Comparison of ENCODE assay signal across 8 cellular contexts in the genomic region with DNA sequence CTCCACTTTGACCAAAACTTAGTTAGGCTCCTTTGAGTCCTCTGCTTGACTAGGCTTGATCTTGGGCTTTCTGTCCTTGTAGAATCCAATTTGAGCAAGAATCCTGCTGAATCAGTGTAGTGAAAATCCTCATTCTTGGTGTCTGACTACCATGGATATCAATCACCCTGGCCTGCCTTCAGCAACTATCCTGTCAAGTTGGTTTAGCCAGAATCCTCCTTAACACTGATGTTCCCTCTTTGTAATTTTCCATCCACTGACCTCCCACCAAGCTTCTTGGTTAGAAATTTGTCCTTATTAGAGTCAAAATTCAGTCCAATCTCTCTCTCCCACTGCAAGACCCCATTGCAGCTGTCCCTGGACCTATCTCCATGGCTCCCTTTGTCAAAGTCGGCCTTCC. TPM values are rescaled to one million over a fixed set of nuclear protein-coding genes. Genes with fewer than 3 reads are reported as not detected.
A peak's percentile ranks its signal among the peaks of the same experiment; 100 is the strongest.
DNase-seq lines count a peak whose midpoint lies in the region; ATAC-seq, FAIRE-seq and TF ChIP-seq lines count a peak whose summit lies in the region.

No MANE protein-coding gene starts in this region.

- no peak overlapping the region for H2BK15ac ChIP-seq in mesenchymal stem cell (ENCODE audit: low read depth, poor library complexity, severe bottlenecking)

- H3K79me1 ChIP-seq in mesenchymal stem cell (replicated peaks; ENCODE audit: low read length, poor library complexity, severe bottlenecking): peaks cover 13% of the 10 kb centered on the region

- FAIRE-seq in A549 (lab: Jason Lieb, UNC): no peak

- CTCF ChIA-PET in A549 (lab: Yijun Ruan, JAX) (interaction anchor here (0.5 to 4.0 kb wide), 36 partner anchors 9 to 540 kb away, joined by 3 to 43 read pairs (median 4); a partner anchor contains a TSS), activated B cell treated with CpG ODN at 0.5 μM for 24 hours (lab: Charles Lee) (interaction anchor here (1.8 to 2.6 kb wide), 4 partner anchors 12 to 303 kb away, joined by 6 to 8 read pairs (median 7); no protein-coding TSS in a partner anchor)

- H3K27ac Mint-ChIP-seq in activated B cell treated with CpG ODN at 0.5 μM for 24 hours: peak overlapping the region; percentile 72

- H3K36me3 ChIP-seq in mesenchymal stem cell (ENCODE audit: control insufficient read depth in 1 of 2, insufficient read depth in 2 of 2, low read depth in 1 of 2, low read length in 2 of 2): peaks cover 0 to 10% of the 10 kb centered on the region in 2 experiments

- H2BK120ac ChIP-seq in mesenchymal stem cell (ENCODE audit: low read depth, low read length): peak overlapping the region; percentile 12

- H3K27me3 ChIP-seq in mesenchymal stem cell (ENCODE audit: control insufficient read depth in 1 of 2, insufficient read depth in 1 of 2, low read length in 2 of 2): no peaks in the 10 kb centered on the region

- peaks cover 9% of the 10 kb centered on the region for H3K36me3 Mint-ChIP-seq in activated B cell treated with CpG ODN at 0.5 μM for 24 hours (ENCODE audit: low read depth)

- H3K9me3 Mint-ChIP-seq in activated B cell treated with CpG ODN at 0.5 μM for 24 hours: no peaks in the 10 kb centered on the region

- no peak overlapping the region for H3K23ac ChIP-seq in mesenchymal stem cell (ENCODE audit: low read length in 2 of 2)

- no peaks in the 10 kb centered on the region for H3K27me3 Mint-ChIP-seq in activated B cell treated with CpG ODN at 0.5 μM for 24 hours

- WGBS in A549 (ENCODE audit: missing lambda C conversion rate): 100% methylated on average over 1 of the region's 1 CpG
- 100% methylated on average over 1 of the region's 1 CpG for WGBS in mesenchymal stem cell

- H3K4me2 ChIP-seq in A549 (peak overlapping the region; percentile 37; the same call in 2 of the 3 replicates), mesenchymal stem cell (ENCODE audit: low read length, poor library complexity, severe bottlenecking) (no peak overlapping the region)

- H3K4me3 ChIP-seq in A549 (no peak overlapping the region), mesenchymal stem cell (ENCODE audit: insufficient read depth in 1 of 2, low read depth in 1 of 2, low read length in 2 of 2) (peak overlapping the region in 1 of 2 experiments; percentile 96)

- H2AK5ac ChIP-seq in mesenchymal stem cell (ENCODE audit: low read length, severe bottlenecking): no peak overlapping the region

- H3K9me3 ChIP-seq in A549 (no peaks in the 10 kb centered on the region), mesenchymal stem cell (ENCODE audit: control insufficient read depth, low read length) (no peaks in the 10 kb centered on the region)

- DNase-seq in A549 (ENCODE audit: low read depth in 1 of 2, low spot score in 1 of 2) (no peak), activated B cell treated with CpG ODN at 0.5 μM for 24 hours (no peak), mesenchymal stem cell (peak; percentile 7), NCI-H1092 treated with DMSO at 0.1 percent for 48 hours (lab: John Stamatoyannopoulos, UW) (no peak), NCI-H345 treated with DMSO at 0.1 percent for 48 hours (lab: John Stamatoyannopoulos, UW; ENCODE audit: unreplicated experiment) (no peak), NCI-H1092 (lab: John Stamatoyannopoulos, UW) (no peak), COLO668 (lab: John Stamatoyannopoulos, UW; ENCODE audit: unreplicated experiment) (no peak)

- peak overlapping the region; percentile 52 for H3K9ac ChIP-seq in mesenchymal stem cell (ENCODE audit: low read length)

- no peak overlapping the region for H2BK12ac ChIP-seq in mesenchymal stem cell (ENCODE audit: low read length in 2 of 2)

- no peak overlapping the region for H2AFZ ChIP-seq in mesenchymal stem cell (ENCODE audit: low read depth, low read length)

- intact Hi-C loops in activated B cell treated with CpG ODN at 0.5 μM for 24 hours (cut with micrococcal nuclease): loop anchor here (1.0 to 10.0 kb wide), 7 partner anchors 86 to 1896 kb away; a partner anchor contains a TSS

- TF ChIP-seq EP300 in A549 (IDR thresholded peaks at IDR 0.05): no peak

- H3K4me1 ChIP-seq in A549: peaks cover 8% of the 10 kb centered on the region; the same call in 2 of the 3 replicates
- H3K4me1 ChIP-seq in mesenchymal stem cell (ENCODE audit: control insufficient read depth, insufficient read depth, low read depth, low read length): no peaks in the 10 kb centered on the region

- H3K14ac ChIP-seq in mesenchymal stem cell (ENCODE audit: low read length in 2 of 2): no peak overlapping the region

- H3K4me3 Mint-ChIP-seq in activated B cell treated with CpG ODN at 0.5 μM for 24 hours: peak overlapping the region; percentile 96

- TF ChIP-seq RAD21 in A549 (conservative IDR thresholded peaks at IDR 0.05 in 1 of 2, IDR thresholded peaks at IDR 0.05 in 1 of 2): no peak

- no peak for TF ChIP-seq CTCF in A549 (IDR thresholded peaks at IDR 0.05)
- no peak for TF ChIP-seq CTCF in activated B cell treated with CpG ODN at 0.5 μM for 24 hours (IDR thresholded peaks at IDR 0.05)

- H4K8ac ChIP-seq in mesenchymal stem cell (ENCODE audit: low read length): no peak overlapping the region

- H4K91ac ChIP-seq in mesenchymal stem cell (ENCODE audit: low read length): no peak overlapping the region

- POLR2A ChIA-PET in A549 (lab: Yijun Ruan, JAX) (interaction anchor here (1.0 kb wide), 1 partner anchor 303 kb away, joined by 3 read pairs; no protein-coding TSS in a partner anchor), activated B cell treated with CpG ODN at 0.5 μM for 24 hours (lab: Charles Lee) (interaction anchor here (0.6 to 1.1 kb wide), 2 partner anchors 10 to 301 kb away, joined by 3 to 6 read pairs; no protein-coding TSS in a partner anchor)

- H3K4me1 Mint-ChIP-seq in activated B cell treated with CpG ODN at 0.5 μM for 24 hours: peaks cover 36% of the 10 kb centered on the region

- no peak for TF ChIP-seq POLR2A in A549 (IDR thresholded peaks at IDR 0.05; ENCODE audit: low read length)

- ATAC-seq in A549 (no peak), GM21737 (IDR thresholded peaks at IDR 0.05; ENCODE audit: unreplicated experiment) (peak; percentile 9), activated B cell treated with CpG ODN at 0.5 μM for 24 hours (ENCODE audit: low read depth) (no peak)

- no peak overlapping the region for H2BK5ac ChIP-seq in mesenchymal stem cell (ENCODE audit: low read depth, low read length, poor library complexity, severe bottlenecking)

- H3K27ac ChIP-seq in A549 (peak overlapping the region in 1 of 2 experiments; percentile 49; a peak in 3 of 6 replicates), mesenchymal stem cell (ENCODE audit: low read length, poor library complexity, severe bottlenecking) (no peak overlapping the region)

- no peak overlapping the region for H3K4ac ChIP-seq in mesenchymal stem cell (ENCODE audit: low read depth in 1 of 2, low read length in 2 of 2)

- H3K18ac ChIP-seq in mesenchymal stem cell (ENCODE audit: low read depth in 1 of 2, low read length in 2 of 2): no peak overlapping the region

TF ChIP-seq in A549, 52 proteins besides CTCF, POLR2A, EP300 and RAD21:
- TF ChIP-seq KDM1A (IDR thresholded peaks at IDR 0.05; ENCODE audit: low read depth) (no peak), EHMT2 (IDR thresholded peaks at IDR 0.05; ENCODE audit: low read depth) (no peak), CEBPB (IDR thresholded peaks at IDR 0.05) (no peak), MAFK (IDR thresholded peaks at IDR 0.05; ENCODE audit: partially characterized antibody) (no peak)
- TF ChIP-seq, protein P1, sequence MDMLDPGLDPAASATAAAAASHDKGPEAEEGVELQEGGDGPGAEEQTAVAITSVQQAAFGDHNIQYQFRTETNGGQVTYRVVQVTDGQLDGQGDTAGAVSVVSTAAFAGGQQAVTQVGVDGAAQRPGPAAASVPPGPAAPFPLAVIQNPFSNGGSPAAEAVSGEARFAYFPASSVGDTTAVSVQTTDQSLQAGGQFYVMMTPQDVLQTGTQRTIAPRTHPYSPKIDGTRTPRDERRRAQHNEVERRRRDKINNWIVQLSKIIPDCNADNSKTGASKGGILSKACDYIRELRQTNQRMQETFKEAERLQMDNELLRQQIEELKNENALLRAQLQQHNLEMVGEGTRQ (IDR thresholded peaks at IDR 0.05): no peak

RNA-seq across cellular contexts. Expression of a gene that starts 0.5 kb away (rescaled TPM):
- 15.5 and 20.9 TPM in 2 replicates for polyA plus RNA-seq in A549 (2011; rRNA removed)
- polyA plus RNA-seq in A549 (2012; cell fraction: cytosol; rRNA removed): 6.6 and 7.4 TPM in 2 replicates
- 5.1 and 5.6 TPM in 2 replicates for polyA plus RNA-seq in A549 (2012; cell fraction: nucleus; rRNA removed)
- 15.2 to 16.9 TPM (median 15.6 TPM) in 3 replicates for polyA plus RNA-seq in A549 (2017; fragmentation: RNase III; extraction: RNeasy Plus Mini Kit Qiagen cat#74134 plus additional on column Dnase treatment)
- polyA minus RNA-seq in A549 (2011; rRNA and poly(A)+ RNA removed): 4.5 and 4.9 TPM in 2 replicates
- total RNA-seq in activated B cell treated with CpG ODN at 0.5 μM for 24 hours: 17.9 and 18.8 TPM in 2 replicates
- 17.2 TPM for polyA plus RNA-seq in mesenchymal stem cell (2013, experiment 1 of 2)
- polyA plus RNA-seq in mesenchymal stem cell (2013, experiment 2 of 2): 18.3 TPM

RNA-seq across cellular contexts. Expression of a gene that starts 39.2 kb away (rescaled TPM):
- 5.4 and 5.6 TPM in 2 replicates for polyA plus RNA-seq in A549 (2011; rRNA removed)
- 1.3 and 2.2 TPM in 2 replicates for polyA plus RNA-seq in A549 (2012; cell fraction: cytosol; rRNA removed)
- polyA plus RNA-seq in A549 (2012; cell fraction: nucleus; rRNA removed): 1.3 and 2.0 TPM in 2 replicates
- 3.1 to 3.6 TPM (median 3.4 TPM) in 3 replicates for polyA plus RNA-seq in A549 (2017; fragmentation: RNase III; extraction: RNeasy Plus Mini Kit Qiagen cat#74134 plus additional on column Dnase treatment)
- 10.7 and 13.7 TPM in 2 replicates for polyA minus RNA-seq in A549 (2011; rRNA and poly(A)+ RNA removed)
- total RNA-seq in activated B cell treated with CpG ODN at 0.5 μM for 24 hours: not detected in 2 replicates
- 0.47 TPM for polyA plus RNA-seq in mesenchymal stem cell (2013, experiment 1 of 2)
- polyA plus RNA-seq in mesenchymal stem cell (2013, experiment 2 of 2): 0.42 TPM
